1 cellular context compared by ENCODE assay signal in genomic region chr6:83270971-83271714, GRCh38.
TF ChIP-seq lines count a peak whose summit lies in the region.

No MANE protein-coding gene starts in this region.

TF ChIP-seq in GM12878, 131 proteins besides CTCF, POLR2A, EP300 and RAD21 (continued from another document):
- TF ChIP-seq, protein P1, sequence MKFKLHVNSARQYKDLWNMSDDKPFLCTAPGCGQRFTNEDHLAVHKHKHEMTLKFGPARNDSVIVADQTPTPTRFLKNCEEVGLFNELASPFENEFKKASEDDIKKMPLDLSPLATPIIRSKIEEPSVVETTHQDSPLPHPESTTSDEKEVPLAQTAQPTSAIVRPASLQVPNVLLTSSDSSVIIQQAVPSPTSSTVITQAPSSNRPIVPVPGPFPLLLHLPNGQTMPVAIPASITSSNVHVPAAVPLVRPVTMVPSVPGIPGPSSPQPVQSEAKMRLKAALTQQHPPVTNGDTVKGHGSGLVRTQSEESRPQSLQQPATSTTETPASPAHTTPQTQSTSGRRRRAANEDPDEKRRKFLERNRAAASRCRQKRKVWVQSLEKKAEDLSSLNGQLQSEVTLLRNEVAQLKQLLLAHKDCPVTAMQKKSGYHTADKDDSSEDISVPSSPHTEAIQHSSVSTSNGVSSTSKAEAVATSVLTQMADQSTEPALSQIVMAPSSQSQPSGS (IDR thresholded peaks at IDR 0.05; ENCODE audit: low read length): peak; percentile 52
- TF ChIP-seq GABPA (IDR thresholded peaks at IDR 0.05; ENCODE audit: low read depth) (0 out of 2 replicates have a peak, but pooled peaks have one; percentile 34), RBBP5 (conservative IDR thresholded peaks at IDR 0.05) (no peak), NR2C2 (IDR thresholded peaks at IDR 0.05; ENCODE audit: borderline replicate concordance, control insufficient read depth, insufficient read length, low read depth) (no peak), FOXK2 (IDR thresholded peaks at IDR 0.05) (no peak), POLR2AphosphoS5 (IDR thresholded peaks at IDR 0.05; ENCODE audit: low read length) (no peak), BMI1 (IDR thresholded peaks at IDR 0.05; ENCODE audit: borderline replicate concordance) (no peak), TCF7 (IDR thresholded peaks at IDR 0.05; ENCODE audit: borderline replicate concordance) (no peak), SMC3 (IDR thresholded peaks at IDR 0.05; ENCODE audit: borderline replicate concordance, low read length) (no peak), NRF1 (conservative IDR thresholded peaks at IDR 0.05; ENCODE audit: low read depth, low read length) (no peak), CBFB (IDR thresholded peaks at IDR 0.05; ENCODE audit: low read depth) (peak; percentile 52; the same call in 1 of the 2 replicates), ATF3 (IDR thresholded peaks at IDR 0.05; ENCODE audit: borderline replicate concordance, extremely low read depth, low read depth, low read length) (no peak), CEBPB (IDR thresholded peaks at IDR 0.05; ENCODE audit: borderline replicate concordance in 1 of 2, low read depth in 2 of 2, low read length in 2 of 2) (no peak), DPF2 (IDR thresholded peaks at IDR 0.05) (0 out of 2 replicates have a peak, but pooled peaks have one; percentile 18), NFIC (IDR thresholded peaks at IDR 0.05; ENCODE audit: low read depth, low read length) (peak; percentile 71; the same call in 1 of the 2 replicates), MTA2 (IDR thresholded peaks at IDR 0.05; ENCODE audit: low read depth) (peak; percentile 81), ATF7 (IDR thresholded peaks at IDR 0.05; ENCODE audit: low read depth) (no peak)
- TF ChIP-seq, protein P2, sequence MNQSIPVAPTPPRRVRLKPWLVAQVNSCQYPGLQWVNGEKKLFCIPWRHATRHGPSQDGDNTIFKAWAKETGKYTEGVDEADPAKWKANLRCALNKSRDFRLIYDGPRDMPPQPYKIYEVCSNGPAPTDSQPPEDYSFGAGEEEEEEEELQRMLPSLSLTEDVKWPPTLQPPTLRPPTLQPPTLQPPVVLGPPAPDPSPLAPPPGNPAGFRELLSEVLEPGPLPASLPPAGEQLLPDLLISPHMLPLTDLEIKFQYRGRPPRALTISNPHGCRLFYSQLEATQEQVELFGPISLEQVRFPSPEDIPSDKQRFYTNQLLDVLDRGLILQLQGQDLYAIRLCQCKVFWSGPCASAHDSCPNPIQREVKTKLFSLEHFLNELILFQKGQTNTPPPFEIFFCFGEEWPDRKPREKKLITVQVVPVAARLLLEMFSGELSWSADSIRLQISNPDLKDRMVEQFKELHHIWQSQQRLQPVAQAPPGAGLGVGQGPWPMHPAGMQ (IDR thresholded peaks at IDR 0.05; ENCODE audit: borderline replicate concordance): no peak
- TF ChIP-seq, protein P3, sequence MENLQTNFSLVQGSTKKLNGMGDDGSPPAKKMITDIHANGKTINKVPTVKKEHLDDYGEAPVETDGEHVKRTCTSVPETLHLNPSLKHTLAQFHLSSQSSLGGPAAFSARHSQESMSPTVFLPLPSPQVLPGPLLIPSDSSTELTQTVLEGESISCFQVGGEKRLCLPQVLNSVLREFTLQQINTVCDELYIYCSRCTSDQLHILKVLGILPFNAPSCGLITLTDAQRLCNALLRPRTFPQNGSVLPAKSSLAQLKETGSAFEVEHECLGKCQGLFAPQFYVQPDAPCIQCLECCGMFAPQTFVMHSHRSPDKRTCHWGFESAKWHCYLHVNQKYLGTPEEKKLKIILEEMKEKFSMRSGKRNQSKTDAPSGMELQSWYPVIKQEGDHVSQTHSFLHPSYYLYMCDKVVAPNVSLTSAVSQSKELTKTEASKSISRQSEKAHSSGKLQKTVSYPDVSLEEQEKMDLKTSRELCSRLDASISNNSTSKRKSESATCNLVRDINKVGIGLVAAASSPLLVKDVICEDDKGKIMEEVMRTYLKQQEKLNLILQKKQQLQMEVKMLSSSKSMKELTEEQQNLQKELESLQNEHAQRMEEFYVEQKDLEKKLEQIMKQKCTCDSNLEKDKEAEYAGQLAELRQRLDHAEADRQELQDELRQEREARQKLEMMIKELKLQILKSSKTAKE (IDR thresholded peaks at IDR 0.05; ENCODE audit: low read depth, poor library complexity, severe bottlenecking): no peak
- TF ChIP-seq, protein P4, sequence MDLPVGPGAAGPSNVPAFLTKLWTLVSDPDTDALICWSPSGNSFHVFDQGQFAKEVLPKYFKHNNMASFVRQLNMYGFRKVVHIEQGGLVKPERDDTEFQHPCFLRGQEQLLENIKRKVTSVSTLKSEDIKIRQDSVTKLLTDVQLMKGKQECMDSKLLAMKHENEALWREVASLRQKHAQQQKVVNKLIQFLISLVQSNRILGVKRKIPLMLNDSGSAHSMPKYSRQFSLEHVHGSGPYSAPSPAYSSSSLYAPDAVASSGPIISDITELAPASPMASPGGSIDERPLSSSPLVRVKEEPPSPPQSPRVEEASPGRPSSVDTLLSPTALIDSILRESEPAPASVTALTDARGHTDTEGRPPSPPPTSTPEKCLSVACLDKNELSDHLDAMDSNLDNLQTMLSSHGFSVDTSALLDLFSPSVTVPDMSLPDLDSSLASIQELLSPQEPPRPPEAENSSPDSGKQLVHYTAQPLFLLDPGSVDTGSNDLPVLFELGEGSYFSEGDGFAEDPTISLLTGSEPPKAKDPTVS (IDR thresholded peaks at IDR 0.05; ENCODE audit: low read depth, low read length): no peak
